Comparison of ENCODE assay signal across 1 cellular context in the genomic region with DNA sequence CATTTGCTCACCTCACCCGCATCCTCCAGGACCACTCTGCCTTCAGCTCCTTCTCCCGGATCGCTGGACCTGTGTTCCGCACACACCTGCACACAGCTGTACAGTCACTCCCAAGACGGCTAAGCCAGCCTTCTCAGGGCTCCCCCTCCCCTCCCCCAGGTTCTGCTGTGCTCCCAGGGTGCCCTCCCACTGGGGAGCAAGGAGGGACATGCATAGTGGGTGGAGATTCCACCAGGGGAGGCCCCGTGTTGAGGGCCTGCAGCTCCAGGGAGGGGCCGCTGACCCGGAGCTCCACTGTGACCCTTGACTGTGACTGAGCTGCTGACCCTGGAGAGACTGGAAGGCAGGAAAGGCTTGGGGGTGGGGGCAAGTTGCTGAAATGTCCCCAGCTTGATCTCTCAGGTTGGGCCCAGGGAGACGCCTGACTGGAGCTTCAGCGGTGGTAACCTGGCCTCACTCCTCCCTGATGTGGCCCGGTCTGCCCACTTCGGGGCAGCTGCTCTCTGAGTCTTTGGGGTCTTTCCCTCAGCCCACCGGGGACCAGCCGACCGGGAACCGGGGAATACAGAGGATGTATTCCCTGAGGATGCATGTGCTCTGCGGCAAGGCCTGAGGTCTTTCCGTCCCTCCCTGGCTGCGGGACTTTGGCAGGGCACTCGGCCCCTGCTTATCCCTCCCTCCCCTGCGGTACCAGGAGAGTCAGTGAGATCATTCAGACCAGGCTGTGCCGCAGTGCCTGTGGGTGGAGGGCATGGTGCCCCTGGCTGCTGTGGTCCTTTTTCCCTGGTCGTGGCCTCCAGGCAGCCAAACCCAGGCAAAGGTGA.
TF ChIP-seq lines count a peak whose summit lies in the region.

No MANE protein-coding gene starts in this region.

TF ChIP-seq in endothelial cell of umbilical vein, 7 proteins besides CTCF, POLR2A, EP300 and RAD21:
- TF ChIP-seq POLR2AphosphoS5 (IDR thresholded peaks at IDR 0.05; ENCODE audit: insufficient read depth, low read depth, low read length), result no peak
- TF ChIP-seq FOS (IDR thresholded peaks at IDR 0.05; ENCODE audit: borderline replicate concordance, insufficient read depth, low read length), result no peak
- TF ChIP-seq MYC (IDR thresholded peaks at IDR 0.05; ENCODE audit: low read depth, low read length), result no peak
- no peak for TF ChIP-seq EZH2 (IDR thresholded peaks at IDR 0.05; ENCODE audit: borderline replicate concordance, low read depth, low read length, severe bottlenecking)
- no peak for TF ChIP-seq MAX (IDR thresholded peaks at IDR 0.05; ENCODE audit: insufficient read depth, insufficient read length)
- TF ChIP-seq GATA2 (IDR thresholded peaks at IDR 0.05; ENCODE audit: insufficient read depth, insufficient read length, low read depth, low read length), result no peak
- no peak for TF ChIP-seq JUN (IDR thresholded peaks at IDR 0.05; ENCODE audit: borderline replicate concordance, insufficient read depth, insufficient read length, low read depth)
TF ChIP-seq in endothelial cell of umbilical vein: peak in this region for 0.
